In genomic region chr13:45108716-45109706, GRCh38 we compare ENCODE assay signal across 9 cellular contexts. TPM values are rescaled to one million over a fixed set of nuclear protein-coding genes. Genes with fewer than 3 reads are reported as not detected.
DNase-seq lines count a peak whose midpoint lies in the region; ATAC-seq and TF ChIP-seq lines count a peak whose summit lies in the region.
"Had no signal": no experiment of that assay in that cellular context is flagged by ENCODE, and none has a peak within 500 bp of the region (broad histone marks: within the 10 kb centered on the region; RNA-seq: fewer than 3 reads in every experiment).

No MANE protein-coding gene starts in this region.

- no peaks in the 10 kb centered on the region for H4K20me1 ChIP-seq in mammary epithelial cell (ENCODE audit: insufficient read depth, low read length)

- no peak overlapping the region for H3K4me2 ChIP-seq in mammary epithelial cell (ENCODE audit: insufficient read depth, low read depth, low read length)

- no peak overlapping the region for H3K27ac ChIP-seq in mammary epithelial cell (ENCODE audit: insufficient read depth, low read depth, low read length)
- H3K27ac ChIP-seq in upper lobe of right lung: no peak overlapping the region
- no peak overlapping the region for H3K27ac ChIP-seq in uterus

- TF ChIP-seq POLR2A in uterus (IDR thresholded peaks at IDR 0.05): no peak

- H3K4me3 ChIP-seq in mammary epithelial cell (replicated peaks in 1 of 3; ENCODE audit: insufficient read depth in 1 of 3, low read depth in 2 of 3, low read length in 3 of 3) (no peak overlapping the region), upper lobe of right lung (no peak overlapping the region), HAP-1 (no peak overlapping the region), uterus (no peak overlapping the region)

- DNase-seq in stimulated activated CD4-positive, alpha-beta T cell treated with anti-CD3 and anti-CD28 coated beads, Interleukin-15, amount 100 ng/mL, for 24 hours: peak; percentile 15
- no peak for DNase-seq in stimulated activated CD4-positive, alpha-beta T cell treated with anti-CD3 and anti-CD28 coated beads, Interleukin-4, amount 100 ng/mL, for 1 hour
- DNase-seq in mammary epithelial cell: peak; percentile 21
- DNase-seq in upper lobe of right lung: no peak
- no peak for DNase-seq in NCI-H2227 treated with DMSO at 0.1 percent for 48 hours (lab: John Stamatoyannopoulos, UW)
- no peak for DNase-seq in HAP-1 (ENCODE audit: low spot score in 2 of 2)
- no peak for DNase-seq in uterus

- H3K9me3 ChIP-seq in mammary epithelial cell (replicated peaks; ENCODE audit: insufficient read depth, low read length) (no peaks in the 10 kb centered on the region), upper lobe of right lung (no peaks in the 10 kb centered on the region), HAP-1 (no peaks in the 10 kb centered on the region), uterus (no peaks in the 10 kb centered on the region)

- BruUV-seq in mammary epithelial cell (replicated peaks; lab: Mats Ljungman, UMichigan): no TSS peak

- dilution Hi-C loops in mammary epithelial cell (cut with HindIII; ENCODE audit: low sequenced_read_pairs): no loop called here

- in situ Hi-C loops in mammary epithelial cell (cut with MboI; ENCODE audit: low sequenced_read_pairs in 2 of 2) (no loop called here), HAP-1 (cut with MboI; ENCODE audit: low sequenced_read_pairs) (no loop called here)

- 79% methylated on average over 9 of the region's 16 CpGs for WGBS in mammary epithelial cell (ENCODE audit: low coverage, missing lambda C conversion rate)

- H3K9ac ChIP-seq in mammary epithelial cell (ENCODE audit: insufficient read depth, low read length): no peak overlapping the region

- H3K4me1 ChIP-seq in mammary epithelial cell (ENCODE audit: insufficient read depth, low read length) (peaks cover 3% of the 10 kb centered on the region), upper lobe of right lung (no peaks in the 10 kb centered on the region), HAP-1 (peaks cover 6% of the 10 kb centered on the region; the same call in 1 of the 2 replicates), uterus (no peaks in the 10 kb centered on the region)

- H2AFZ ChIP-seq in mammary epithelial cell (ENCODE audit: low read depth, low read length): peak overlapping the region; percentile 31

- TF ChIP-seq CTCF in mammary epithelial cell (conservative IDR thresholded peaks at IDR 0.05 in 1 of 2, IDR thresholded peaks at IDR 0.05 in 1 of 2; ENCODE audit: extremely low read depth in 1 of 2, insufficient read depth in 1 of 2, low read depth in 1 of 2, low read length in 2 of 2) (no peak), upper lobe of right lung (IDR thresholded peaks at IDR 0.05) (no peak), uterus (IDR thresholded peaks at IDR 0.05) (no peak)

- ATAC-seq in HG03354 (IDR thresholded peaks at IDR 0.05; ENCODE audit: poor library complexity, severe bottlenecking, unreplicated experiment) (peak; percentile 91), upper lobe of right lung (peak; percentile 24)
- ATAC-seq: right cardiac atrium had no signal

- intact Hi-C loops in mammary epithelial cell (cut with micrococcal nuclease): no loop called here
- intact Hi-C loops in upper lobe of right lung (cut with DNase I): no loop called here
- intact Hi-C loops in uterus (cut with DNase I; ENCODE audit: low total_unique reads): no loop called here

- H3K79me2 ChIP-seq in mammary epithelial cell (ENCODE audit: insufficient read depth, low read length): no peaks in the 10 kb centered on the region

- H3K27me3 ChIP-seq in mammary epithelial cell (ENCODE audit: insufficient read depth, low read length): no peaks in the 10 kb centered on the region
- no peaks in the 10 kb centered on the region for H3K27me3 ChIP-seq in upper lobe of right lung
- no peaks in the 10 kb centered on the region for H3K27me3 ChIP-seq in HAP-1 (ENCODE audit: low read depth)
- H3K27me3 ChIP-seq in uterus: no peaks in the 10 kb centered on the region

- H3K36me3 ChIP-seq in mammary epithelial cell (ENCODE audit: insufficient read depth, low read length) (no peaks in the 10 kb centered on the region), upper lobe of right lung (no peaks in the 10 kb centered on the region), HAP-1 (replicated peaks) (no peaks in the 10 kb centered on the region), uterus (no peaks in the 10 kb centered on the region)

- CTCF ChIA-PET in mammary epithelial cell (lab: Charles Lee; ENCODE audit: low non-redundant PET): no interaction called here

RNA-seq across cellular contexts. Expression of gene GTF2F2, which starts 11.3 kb away (rescaled TPM):
- total RNA-seq in mammary epithelial cell (10 to 100 TPM; 26.5 to 48.9 TPM), upper lobe of right lung (14.6 TPM), uterus (10 to 100 TPM in 3 of 4 donors, 1 to 10 TPM in 1; 6.2 to 35.1 (median 20.9) TPM)
- 25.2 TPM for polyA plus RNA-seq in mammary epithelial cell
- polyA minus RNA-seq in mammary epithelial cell: 8.6 TPM

Comparison
In these comparisons a context has a peak if more than half of its experiments do, and no peak if none do; other contexts are left out.
1. DNase-seq: peak in stimulated activated CD4-positive, alpha-beta T cell treated with anti-CD3 and anti-CD28 coated beads, Interleukin-15, amount 100 ng/mL, for 24 hours (single experiment) and mammary epithelial cell (single experiment); none in stimulated activated CD4-positive, alpha-beta T cell treated with anti-CD3 and anti-CD28 coated beads, Interleukin-4, amount 100 ng/mL, for 1 hour (single experiment), upper lobe of right lung (single experiment), NCI-H2227 treated with DMSO at 0.1 percent for 48 hours (single experiment), HAP-1 (0 of 2) and uterus (0 of 2).